ENCODE assay signal across 8 cellular contexts in genomic region chr14:38867561-38868150, GRCh38.
DNase-seq lines count a peak whose midpoint lies in the region; ATAC-seq, FAIRE-seq and TF ChIP-seq lines count a peak whose summit lies in the region.

No MANE protein-coding gene starts in this region.

- H3K79me2 ChIP-seq in GM23338 (replicated peaks; ENCODE audit: insufficient read depth) = no peaks in the 10 kb centered on the region

- H3K9me3 Mint-ChIP-seq in GM23338 = peaks cover 3% of the 10 kb centered on the region; the same call in 2 of the 3 replicates
- H3K9me3 Mint-ChIP-seq in activated T-helper 17 cell treated with anti-CD3 and anti-CD28 coated beads, Interleukin-2, amount 50 U/mL, for 72 hours = no peaks in the 10 kb centered on the region

- no peak overlapping the region for H2AFZ ChIP-seq in GM23338

- DNase-seq in GDM1 (lab: John Stamatoyannopoulos, UW) (peak; percentile 82), GM23338 (ENCODE audit: low spot score) (peak; percentile 90), LNCaP clone FGC (ENCODE audit: low read depth) (peak; percentile 76), RKO (ENCODE audit: low spot score) (peak; percentile 82), fibroblast of villous mesenchyme (ENCODE audit: low read depth) (peak; percentile 82), occipital lobe (lab: John Stamatoyannopoulos, UW) (peak; percentile 58), urothelium cell line (ENCODE audit: low spot score) (peak; percentile 60)

- peaks cover 14% of the 10 kb centered on the region; the same call in 2 of the 3 replicates for H3K4me1 Mint-ChIP-seq in GM23338
- no peaks in the 10 kb centered on the region for H3K4me1 Mint-ChIP-seq in activated T-helper 17 cell treated with anti-CD3 and anti-CD28 coated beads, Interleukin-2, amount 50 U/mL, for 72 hours

- ATAC-seq in GM23338 = peak; percentile 99
- peak; percentile 65 for ATAC-seq in activated T-helper 17 cell treated with anti-CD3 and anti-CD28 coated beads, Interleukin-2, amount 50 U/mL, for 72 hours (replicated peaks)

- H3K27ac ChIP-seq in GM23338 (ENCODE audit: low read depth) = no peak overlapping the region

- no peaks in the 10 kb centered on the region for H3K27me3 ChIP-seq in GM23338 (ENCODE audit: insufficient read depth)

- no peak overlapping the region for H3K4me3 Mint-ChIP-seq in GM23338
- H3K4me3 Mint-ChIP-seq in activated T-helper 17 cell treated with anti-CD3 and anti-CD28 coated beads, Interleukin-2, amount 50 U/mL, for 72 hours = no peak overlapping the region

- H3K4me1 ChIP-seq in GM23338 (ENCODE audit: insufficient read depth) = 0 out of 2 replicates have a peak, but pooled peaks cover 4% of the 10 kb centered on the region

- no peaks in the 10 kb centered on the region for H3K36me3 ChIP-seq in GM23338 (ENCODE audit: insufficient read depth)

- H3K4me3 ChIP-seq in GM23338 (no peak overlapping the region), LNCaP clone FGC (ENCODE audit: low read depth, low read length) (no peak overlapping the region), fibroblast of villous mesenchyme (ENCODE audit: low read depth, low read length) (no peak overlapping the region)

- FAIRE-seq in urothelium cell line (lab: Jason Lieb, UNC) = no peak

- no peaks in the 10 kb centered on the region for H4K20me1 ChIP-seq in GM23338 (replicated peaks; ENCODE audit: insufficient read depth)

- no peak overlapping the region for H3K27ac Mint-ChIP-seq in GM23338
- no peak overlapping the region for H3K27ac Mint-ChIP-seq in activated T-helper 17 cell treated with anti-CD3 and anti-CD28 coated beads, Interleukin-2, amount 50 U/mL, for 72 hours

- no peaks in the 10 kb centered on the region for H3K9me2 ChIP-seq in GM23338 (ENCODE audit: insufficient read depth)

- no peaks in the 10 kb centered on the region for H3F3A ChIP-seq in GM23338 (replicated peaks; ENCODE audit: low read depth)

- H3K27me3 Mint-ChIP-seq in GM23338 (ENCODE audit: insufficient read depth, low read depth, poor library complexity) = peaks cover 1% of the 10 kb centered on the region
- H3K27me3 Mint-ChIP-seq in activated T-helper 17 cell treated with anti-CD3 and anti-CD28 coated beads, Interleukin-2, amount 50 U/mL, for 72 hours = peaks cover 8% of the 10 kb centered on the region

- peak; percentile 95 to 97 for TF ChIP-seq CTCF in GM23338 (conservative IDR thresholded peaks at IDR 0.05; ENCODE audit: low read depth in 2 of 2)
- TF ChIP-seq CTCF in LNCaP clone FGC (IDR thresholded peaks at IDR 0.05; ENCODE audit: control insufficient read depth, extremely low read depth, insufficient read depth) = peak; percentile 95
- TF ChIP-seq CTCF in fibroblast of villous mesenchyme (IDR thresholded peaks at IDR 0.05; ENCODE audit: insufficient read depth, low read depth, low read length) = peak; percentile 86

- peaks cover 3% of the 10 kb centered on the region for H3K36me3 Mint-ChIP-seq in GM23338 (ENCODE audit: low read depth)
- no peaks in the 10 kb centered on the region for H3K36me3 Mint-ChIP-seq in activated T-helper 17 cell treated with anti-CD3 and anti-CD28 coated beads, Interleukin-2, amount 50 U/mL, for 72 hours (ENCODE audit: low read depth)

- no peak overlapping the region for H3K4me2 ChIP-seq in GM23338

TF ChIP-seq in GM23338, 12 proteins besides CTCF, POLR2A, EP300 and RAD21:
- TF ChIP-seq JUNB (IDR thresholded peaks at IDR 0.05; ENCODE audit: unreplicated experiment) = no peak
